ENCODE assay signal across 8 cellular contexts in the genomic region with DNA sequence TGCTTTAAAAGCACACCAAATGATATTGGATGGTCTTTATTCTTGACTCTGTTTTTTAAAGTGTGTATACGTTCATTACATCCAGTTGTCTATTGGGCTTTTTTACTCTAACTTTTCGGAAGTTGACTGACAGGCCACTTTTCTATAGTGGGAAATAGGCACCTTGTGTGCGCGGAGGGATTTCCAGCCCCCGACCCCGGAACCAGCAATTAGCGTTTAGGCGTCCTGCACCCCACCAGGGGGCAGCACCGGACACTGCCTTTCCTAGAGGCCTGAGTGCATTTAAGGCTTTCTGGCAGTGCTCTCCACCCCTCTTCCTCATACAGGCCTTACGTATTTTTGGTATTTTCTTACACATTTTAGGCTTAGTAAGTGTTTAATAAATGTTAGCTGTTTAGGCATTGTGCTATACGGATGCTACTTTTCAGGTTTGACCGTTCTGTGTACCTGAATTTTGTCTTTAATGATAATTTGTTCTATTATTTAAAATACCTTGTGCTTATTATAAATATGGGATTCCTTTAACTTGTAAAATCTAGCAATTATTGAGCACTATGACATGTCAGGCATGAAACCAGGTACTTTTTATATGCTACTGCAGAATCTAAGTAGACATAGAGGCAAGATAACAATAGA.
DNase-seq lines count a peak whose midpoint lies in the region; ATAC-seq and TF ChIP-seq lines count a peak whose summit lies in the region.

No MANE protein-coding gene starts in this region.

- peak; percentile 77 for ATAC-seq in GM18517 (IDR thresholded peaks at IDR 0.05; ENCODE audit: unreplicated experiment)
- ATAC-seq in HG03039 (IDR thresholded peaks at IDR 0.05; ENCODE audit: unreplicated experiment), result peak; percentile 88
- peak; percentile 82 for ATAC-seq in foreskin keratinocyte

- DNase-seq in 8988T (peak; percentile 14), NOMO-1 treated with DMSO at 0.1 percent for 48 hours (lab: John Stamatoyannopoulos, UW; ENCODE audit: unreplicated experiment) (peak; percentile 40), foreskin keratinocyte (peak; percentile 13 to 28), prostate gland (ENCODE audit: low spot score) (no peak), SW480 (ENCODE audit: low spot score) (no peak)
- peak; percentile 59 for DNase-seq in activated T-cell treated with anti-CD3 and anti-CD28 coated beads, Interleukin-2, amount 50 U/mL, for 1 hour

- no peaks in the 10 kb centered on the region for H3K27me3 ChIP-seq in foreskin keratinocyte
- H3K27me3 ChIP-seq in prostate gland (replicated peaks; ENCODE audit: insufficient read depth), result no peaks in the 10 kb centered on the region

- no peak overlapping the region for H3K4me3 ChIP-seq in prostate gland

- H3K4me1 ChIP-seq in foreskin keratinocyte, result no peaks in the 10 kb centered on the region
- H3K4me1 ChIP-seq in prostate gland (replicated peaks), result no peaks in the 10 kb centered on the region

- TF ChIP-seq CTCF in foreskin keratinocyte (conservative IDR thresholded peaks at IDR 0.05) (peak; percentile 83), prostate gland (IDR thresholded peaks at IDR 0.05) (peak in 3 of 4 experiments; percentile 3 to 42 (median 42))

- H3K36me3 ChIP-seq in prostate gland, result no peaks in the 10 kb centered on the region

- H3K9me3 ChIP-seq in prostate gland, result no peaks in the 10 kb centered on the region

- H3K27ac ChIP-seq in foreskin keratinocyte (no peak overlapping the region), prostate gland (no peak overlapping the region)

- intact Hi-C loops in prostate gland (cut with DNase I), result loop anchor here (5.0 to 10.0 kb wide), 3 partner anchors 116 to 1414 kb away; a partner anchor contains a TSS

- TF ChIP-seq POLR2A in prostate gland (IDR thresholded peaks at IDR 0.05), result no peak

- 77% methylated on average over 12 of the region's 12 CpGs for WGBS in prostate gland

Comparison
In these comparisons a context has a peak if more than half of its experiments do, and no peak if none do; other contexts are left out.
1. DNase-seq: peak in 8988T (single experiment), NOMO-1 treated with DMSO at 0.1 percent for 48 hours (single experiment), activated T-cell treated with anti-CD3 and anti-CD28 coated beads, Interleukin-2, amount 50 U/mL, for 1 hour (single experiment) and foreskin keratinocyte (2 of 2); none in prostate gland (single experiment) and SW480 (single experiment).
2. Peak in every context shown above with its lines, with median percentiles within 50 percentile points of each other: ATAC-seq.